Comparison of ENCODE assay signal across 8 cellular contexts in the genomic region with DNA sequence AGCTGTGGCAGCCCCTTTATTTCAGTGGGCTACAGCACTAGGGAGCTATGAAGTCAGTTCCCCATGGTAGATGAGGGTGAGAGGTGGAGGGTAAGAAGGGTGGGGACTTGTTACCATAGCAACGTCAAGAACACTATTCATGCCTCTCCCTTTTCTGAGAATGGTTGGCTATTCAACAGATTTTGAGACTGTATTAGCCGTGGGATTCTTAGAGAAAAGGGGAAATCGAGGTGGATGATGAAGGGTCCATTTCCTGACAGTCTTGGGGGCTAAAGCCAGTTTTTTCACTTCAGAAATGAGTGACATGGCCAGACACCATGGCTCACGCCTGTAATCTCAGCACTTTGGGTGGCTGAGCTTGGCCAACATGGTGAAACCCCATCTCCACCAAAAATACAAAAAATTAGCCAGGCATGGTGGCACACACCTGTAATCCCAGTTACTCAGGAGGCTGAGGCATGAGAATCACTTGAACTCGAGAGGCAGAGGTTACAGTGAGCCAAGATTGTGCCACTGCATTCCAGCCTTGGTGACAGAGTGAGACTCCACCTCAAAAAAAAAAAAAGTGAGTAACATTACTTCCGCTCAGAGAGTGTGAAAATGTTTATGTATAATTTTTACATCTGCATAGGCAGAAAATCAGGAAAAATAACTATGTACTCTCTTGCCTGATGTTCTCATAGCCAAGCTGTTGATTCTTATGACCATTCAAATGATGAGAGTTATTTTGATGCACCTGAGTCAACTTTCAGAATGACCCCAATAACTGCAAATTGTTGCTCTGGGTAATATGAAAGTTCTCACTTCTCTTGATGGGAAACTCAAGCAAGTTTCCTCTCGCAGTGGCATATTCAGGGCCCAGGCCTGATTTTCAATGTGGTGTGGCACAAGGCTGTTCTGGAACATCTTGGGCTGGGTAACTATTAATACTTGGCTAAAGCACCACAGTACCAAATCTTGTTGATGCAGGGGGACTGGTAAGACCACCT. TPM values are rescaled to one million over a fixed set of nuclear protein-coding genes. Genes with fewer than 3 reads are reported as not detected.
DNase-seq lines count a peak whose midpoint lies in the region; ATAC-seq and TF ChIP-seq lines count a peak whose summit lies in the region.
"Had no signal": no experiment of that assay in that cellular context is flagged by ENCODE, and none has a peak within 500 bp of the region (broad histone marks: within the 10 kb centered on the region; RNA-seq: fewer than 3 reads in every experiment).

No MANE protein-coding gene starts in this region.

- H3K9me3 ChIP-seq in suprapubic skin (no peaks in the 10 kb centered on the region), stomach (no peaks in the 10 kb centered on the region)

- H3K27ac Mint-ChIP-seq in effector memory CD8-positive, alpha-beta T cell = peak overlapping the region; percentile 75 to 81
- H3K27ac Mint-ChIP-seq in activated T-helper 1 cell treated with anti-CD3 and anti-CD28 coated beads, Interleukin-12 subunit alpha, Interleukin-12 subunit beta, Interleukin-2, Interleukin-4 antibody, amounts not matched to agents 30 ng/mL and 10 ng/mL and 1 ng/mL, durations not matched to agents 14 hours and 24 hours and 36 hours = no peak overlapping the region

- H3K4me3 Mint-ChIP-seq in effector memory CD8-positive, alpha-beta T cell = no peak overlapping the region
- H3K4me3 Mint-ChIP-seq in activated T-helper 1 cell treated with anti-CD3 and anti-CD28 coated beads, Interleukin-12 subunit alpha, Interleukin-12 subunit beta, Interleukin-2, Interleukin-4 antibody, amounts not matched to agents 30 ng/mL and 10 ng/mL and 1 ng/mL, durations not matched to agents 14 hours and 24 hours and 36 hours = no peak overlapping the region
- H3K4me3 Mint-ChIP-seq: naive B cell had no signal

- H3K27ac ChIP-seq in suprapubic skin (no peak overlapping the region), stomach (no peak overlapping the region)

- H3K9me3 Mint-ChIP-seq in effector memory CD8-positive, alpha-beta T cell = no peaks in the 10 kb centered on the region
- no peaks in the 10 kb centered on the region for H3K9me3 Mint-ChIP-seq in activated T-helper 1 cell treated with anti-CD3 and anti-CD28 coated beads, Interleukin-12 subunit alpha, Interleukin-12 subunit beta, Interleukin-2, Interleukin-4 antibody, amounts not matched to agents 30 ng/mL and 10 ng/mL and 1 ng/mL, durations not matched to agents 14 hours and 24 hours and 36 hours
- H3K9me3 Mint-ChIP-seq: naive B cell had no signal

- H3K36me3 ChIP-seq in suprapubic skin (no peaks in the 10 kb centered on the region), stomach (no peaks in the 10 kb centered on the region)

- H3K36me3 Mint-ChIP-seq in effector memory CD8-positive, alpha-beta T cell (ENCODE audit: insufficient read depth) = peaks cover 2% of the 10 kb centered on the region
- no peaks in the 10 kb centered on the region for H3K36me3 Mint-ChIP-seq in activated T-helper 1 cell treated with anti-CD3 and anti-CD28 coated beads, Interleukin-12 subunit alpha, Interleukin-12 subunit beta, Interleukin-2, Interleukin-4 antibody, amounts not matched to agents 30 ng/mL and 10 ng/mL and 1 ng/mL, durations not matched to agents 14 hours and 24 hours and 36 hours (ENCODE audit: low read depth)
- H3K36me3 Mint-ChIP-seq: naive B cell had no signal

- 84% methylated on average over 7 of the region's 7 CpGs for WGBS in suprapubic skin
- 75 to 82% (median 79%) methylated on average over 7 of the region's 7 CpGs for whole genome bisulfite sequencing in stomach, 5 donors

- H3K27me3 Mint-ChIP-seq in effector memory CD8-positive, alpha-beta T cell = no peaks in the 10 kb centered on the region
- H3K27me3 Mint-ChIP-seq in activated T-helper 1 cell treated with anti-CD3 and anti-CD28 coated beads, Interleukin-12 subunit alpha, Interleukin-12 subunit beta, Interleukin-2, Interleukin-4 antibody, amounts not matched to agents 30 ng/mL and 10 ng/mL and 1 ng/mL, durations not matched to agents 14 hours and 24 hours and 36 hours (ENCODE audit: insufficient read depth) = peaks cover 4% of the 10 kb centered on the region
- H3K27me3 Mint-ChIP-seq: naive B cell had no signal

- H3K27me3 ChIP-seq in suprapubic skin = no peaks in the 10 kb centered on the region
- H3K27me3 ChIP-seq in stomach = no peaks in the 10 kb centered on the region

- H3K4me1 ChIP-seq in suprapubic skin (no peaks in the 10 kb centered on the region), stomach (no peaks in the 10 kb centered on the region)

- peaks cover 14 to 40% of the 10 kb centered on the region in 2 donors for H3K4me1 Mint-ChIP-seq in effector memory CD8-positive, alpha-beta T cell (ENCODE audit: low read depth in 2 of 2)
- peaks cover 28% of the 10 kb centered on the region for H3K4me1 Mint-ChIP-seq in activated T-helper 1 cell treated with anti-CD3 and anti-CD28 coated beads, Interleukin-12 subunit alpha, Interleukin-12 subunit beta, Interleukin-2, Interleukin-4 antibody, amounts not matched to agents 30 ng/mL and 10 ng/mL and 1 ng/mL, durations not matched to agents 14 hours and 24 hours and 36 hours (ENCODE audit: low read depth)

- TF ChIP-seq CTCF in suprapubic skin (IDR thresholded peaks at IDR 0.05) = no peak
- no peak for TF ChIP-seq CTCF in stomach (IDR thresholded peaks at IDR 0.05)

- ATAC-seq in GM18873 (IDR thresholded peaks at IDR 0.05; ENCODE audit: low FRiP score, unreplicated experiment) (peak; percentile 71), GM21515 (IDR thresholded peaks at IDR 0.05; ENCODE audit: unreplicated experiment) (peak; percentile 67), HG03066 (IDR thresholded peaks at IDR 0.05; ENCODE audit: low read depth, unreplicated experiment) (peak; percentile 76)
- peak; percentile 32 for ATAC-seq in effector memory CD8-positive, alpha-beta T cell (replicated peaks)

- no peak for DNase-seq in effector memory CD8-positive, alpha-beta T cell
- DNase-seq in activated T-helper 1 cell treated with anti-CD3 and anti-CD28 coated beads, Interleukin-12 subunit alpha, Interleukin-12 subunit beta, Interleukin-2, Interleukin-4 antibody, amounts not matched to agents 30 ng/mL and 10 ng/mL and 1 ng/mL, durations not matched to agents 14 hours and 24 hours and 36 hours (ENCODE audit: low spot score) = no peak
- DNase-seq in suprapubic skin (ENCODE audit: low spot score in 2 of 2) = no peak
- no peak for DNase-seq in stomach
- DNase-seq: naive B cell had no signal

- intact Hi-C loops in activated T-helper 1 cell treated with anti-CD3 and anti-CD28 coated beads, Interleukin-12 subunit alpha, Interleukin-12 subunit beta, Interleukin-2, Interleukin-4 antibody, amounts not matched to agents 30 ng/mL and 10 ng/mL and 1 ng/mL, durations not matched to agents 14 hours and 24 hours and 36 hours (cut with micrococcal nuclease) = no loop called here
- intact Hi-C loops in stomach (cut with DNase I; ENCODE audit: low total_unique reads) = no loop called here

- TF ChIP-seq POLR2A in suprapubic skin (IDR thresholded peaks at IDR 0.05) (no peak), stomach (IDR thresholded peaks at IDR 0.05) (no peak)

- no peak overlapping the region for H3K4me3 ChIP-seq in suprapubic skin
- no peak overlapping the region for H3K4me3 ChIP-seq in stomach

- TF ChIP-seq EP300 in suprapubic skin (IDR thresholded peaks at IDR 0.05) (no peak), stomach (IDR thresholded peaks at IDR 0.05) (no peak)

RNA-seq across cellular contexts. Expression of a gene that starts 23.2 kb away (rescaled TPM):
- not detected in 2 replicates for total RNA-seq in activated T-helper 1 cell treated with anti-CD3 and anti-CD28 coated beads, Interleukin-12 subunit alpha, Interleukin-12 subunit beta, Interleukin-2, Interleukin-4 antibody, amounts not matched to agents 30 ng/mL and 10 ng/mL and 1 ng/mL, durations not matched to agents 14 hours and 24 hours and 36 hours
- total RNA-seq in suprapubic skin (not detected), stomach (not detected)
- not detected for polyA plus RNA-seq in stomach

RNA-seq across cellular contexts. Expression of a gene that starts 26.3 kb away (rescaled TPM):
- not detected in 2 replicates for total RNA-seq in activated T-helper 1 cell treated with anti-CD3 and anti-CD28 coated beads, Interleukin-12 subunit alpha, Interleukin-12 subunit beta, Interleukin-2, Interleukin-4 antibody, amounts not matched to agents 30 ng/mL and 10 ng/mL and 1 ng/mL, durations not matched to agents 14 hours and 24 hours and 36 hours
- not detected for total RNA-seq in suprapubic skin
- not detected for total RNA-seq in stomach
- not detected for polyA plus RNA-seq in stomach

RNA-seq across cellular contexts. Expression of a gene that starts 35.1 kb away (rescaled TPM):
- 89.6 and 101 TPM in 2 replicates for total RNA-seq in activated T-helper 1 cell treated with anti-CD3 and anti-CD28 coated beads, Interleukin-12 subunit alpha, Interleukin-12 subunit beta, Interleukin-2, Interleukin-4 antibody, amounts not matched to agents 30 ng/mL and 10 ng/mL and 1 ng/mL, durations not matched to agents 14 hours and 24 hours and 36 hours
- total RNA-seq in suprapubic skin (1,000 to 10,000 TPM; 1,347 to 1,926 (median 1,666) TPM), stomach (1,000 to 10,000 TPM in 4 of 5 donors, 100 to 1,000 TPM in 1; 102 to 1,958 (median 1,662) TPM)
- 1,000 to 10,000 TPM in 2 of 3 donors, 100 to 1,000 TPM in 1; 763 to 1,536 (median 1,525) TPM for polyA plus RNA-seq in stomach
